Comparison of ENCODE assay signal across 8 cellular contexts in the genomic region with DNA sequence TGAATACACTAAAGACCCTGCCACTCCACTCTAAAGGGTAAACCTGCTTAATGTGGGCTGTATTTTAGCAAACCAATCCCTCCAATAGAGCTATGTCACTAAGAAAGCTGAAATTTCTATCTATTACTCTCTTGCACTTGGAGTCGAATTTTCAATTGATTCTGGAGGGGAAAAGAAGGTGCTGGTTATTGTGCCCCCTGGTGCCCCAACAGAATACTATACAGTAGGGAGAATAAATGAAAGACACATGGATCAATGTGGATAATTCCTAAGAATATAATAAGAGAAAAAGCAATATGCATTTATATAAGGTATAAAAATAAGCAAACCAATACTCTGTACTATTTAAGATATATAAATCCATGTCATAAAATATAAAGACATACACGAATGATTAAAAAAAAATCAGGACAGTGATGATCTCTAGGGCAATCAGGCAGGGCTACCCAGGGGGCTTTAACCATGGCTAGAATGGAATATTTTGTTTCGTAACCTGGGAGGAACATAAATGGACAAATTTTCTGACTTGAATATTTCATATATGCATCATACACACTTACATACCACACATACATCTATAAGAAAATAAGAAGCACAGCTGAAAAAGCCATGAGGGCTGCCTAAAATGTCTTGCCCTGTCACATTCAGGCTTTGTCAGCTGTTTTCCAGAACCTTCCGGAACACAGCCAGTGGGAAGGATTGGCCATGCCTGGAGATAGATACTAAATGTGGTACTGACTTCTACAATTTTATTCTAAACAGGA. TPM values are rescaled to one million over a fixed set of nuclear protein-coding genes. Genes with fewer than 3 reads are reported as not detected.
A peak's percentile ranks its signal among the peaks of the same experiment; 100 is the strongest.
DNase-seq lines count a peak whose midpoint lies in the region; ATAC-seq, FAIRE-seq and TF ChIP-seq lines count a peak whose summit lies in the region.

No MANE protein-coding gene starts in this region.

- H4K12ac ChIP-seq in trophoblast cell (ENCODE audit: low read depth, low read length): no peak overlapping the region

- H2AK5ac ChIP-seq in trophoblast cell (ENCODE audit: low read length): no peak overlapping the region

- H3K36me3 Mint-ChIP-seq in endothelial cell (ENCODE audit: low read depth, unreplicated experiment): no peaks in the 10 kb centered on the region

- H3K9ac ChIP-seq in trophoblast cell (ENCODE audit: low read length): no peak overlapping the region

- no peaks in the 10 kb centered on the region for H3K36me3 ChIP-seq in trophoblast cell (ENCODE audit: control insufficient read depth in 1 of 2, insufficient read depth in 2 of 2, low read length in 2 of 2)

- no peak overlapping the region for H3K27ac Mint-ChIP-seq in endothelial cell (ENCODE audit: unreplicated experiment)

- TF ChIP-seq EP300 in A549 (IDR thresholded peaks at IDR 0.05): no peak

- no peak overlapping the region for H2BK120ac ChIP-seq in trophoblast cell (ENCODE audit: insufficient read depth, low read length, poor library complexity)

- no peak overlapping the region for H2AFZ ChIP-seq in trophoblast cell (ENCODE audit: insufficient read depth, low read length, poor library complexity)

- no peak overlapping the region for H3K23ac ChIP-seq in trophoblast cell (ENCODE audit: low read length)

- in situ Hi-C loops in G401 (cut with HindIII; ENCODE audit: low sequenced_read_pairs): no loop called here

- peak; percentile 45 to 52 for TF ChIP-seq RAD21 in A549 (conservative IDR thresholded peaks at IDR 0.05 in 1 of 2, IDR thresholded peaks at IDR 0.05 in 1 of 2)

- WGBS in A549 (ENCODE audit: missing lambda C conversion rate): 78% methylated on average over 4 of the region's 4 CpGs
- WGBS in trophoblast cell (ENCODE audit: extremely low coverage, insufficient coverage, insufficient read length): no CpG with 5 or more reads among the region's 4 CpGs

- no peak overlapping the region for H3K4me3 Mint-ChIP-seq in endothelial cell (ENCODE audit: unreplicated experiment)

- no peak overlapping the region for H3K18ac ChIP-seq in trophoblast cell (ENCODE audit: low read length)

- H4K91ac ChIP-seq in trophoblast cell (ENCODE audit: low read depth, low read length): no peak overlapping the region

- POLR2A ChIA-PET in A549 (lab: Yijun Ruan, JAX): no interaction called here

- H3K4me3 ChIP-seq in A549 (no peak overlapping the region), trophoblast cell (ENCODE audit: low read depth, low read length) (no peak overlapping the region)

- DNase-seq in A549 (ENCODE audit: low read depth in 1 of 2, low spot score in 1 of 2) (no peak), G401 (ENCODE audit: low spot score) (peak; percentile 43), NCI-H1694 (lab: John Stamatoyannopoulos, UW) (peak; percentile 38), endothelial cell (ENCODE audit: low spot score) (peak; percentile 42), trophoblast cell (peak; percentile 66 to 83), SHP77 treated with DMSO at 0.1 percent for 48 hours (lab: John Stamatoyannopoulos, UW) (no peak)
- DNase-seq in activated T-cell treated with anti-CD3 and anti-CD28 coated beads, Interleukin-2, amount 50 U/mL, for 1 hour: no peak

- peaks cover 2% of the 10 kb centered on the region for H3K4me1 Mint-ChIP-seq in endothelial cell (ENCODE audit: unreplicated experiment)

- TF ChIP-seq POLR2A in A549 (IDR thresholded peaks at IDR 0.05; ENCODE audit: low read length): no peak

- H2BK12ac ChIP-seq in trophoblast cell (ENCODE audit: low read length): no peak overlapping the region

- H3K4me2 ChIP-seq in A549: no peak overlapping the region
- no peak overlapping the region for H3K4me2 ChIP-seq in trophoblast cell (ENCODE audit: low read length)

- no peaks in the 10 kb centered on the region for H3K27me3 Mint-ChIP-seq in endothelial cell (ENCODE audit: unreplicated experiment)

- H3K27ac ChIP-seq in A549: no peak overlapping the region
- H3K27ac ChIP-seq in trophoblast cell (ENCODE audit: low read depth, low read length): no peak overlapping the region

- no peak overlapping the region for H3K14ac ChIP-seq in trophoblast cell (ENCODE audit: low read length)

- H4K8ac ChIP-seq in trophoblast cell (ENCODE audit: low read depth, low read length): peak overlapping the region; percentile 19

- no peaks in the 10 kb centered on the region for H3K4me1 ChIP-seq in A549
- no peaks in the 10 kb centered on the region for H3K4me1 ChIP-seq in trophoblast cell (ENCODE audit: control insufficient read depth in 1 of 2, insufficient read depth in 2 of 2, low read length in 2 of 2)

- CTCF ChIA-PET in A549 (lab: Yijun Ruan, JAX): interaction anchor here (0.6 to 1.5 kb wide), 5 partner anchors 10 to 661 kb away, joined by 3 to 6 read pairs (median 3); no protein-coding TSS in a partner anchor

- H3K27me3 ChIP-seq in trophoblast cell (ENCODE audit: insufficient read depth, low read length): no peaks in the 10 kb centered on the region

- TF ChIP-seq CTCF in A549 (IDR thresholded peaks at IDR 0.05) (peak; percentile 47; the same call in 2 of the 3 replicates), endothelial cell (IDR thresholded peaks at IDR 0.05; ENCODE audit: unreplicated experiment) (peak; percentile 57)

- H3K79me1 ChIP-seq in trophoblast cell (ENCODE audit: low read length): no peaks in the 10 kb centered on the region

- H3K9me3 Mint-ChIP-seq in endothelial cell (ENCODE audit: unreplicated experiment): no peaks in the 10 kb centered on the region

- ATAC-seq in A549 (peak in 1 of 2 experiments; percentile 67; a peak in 3 of 6 replicates), HG02973 (IDR thresholded peaks at IDR 0.05; ENCODE audit: unreplicated experiment) (no peak)

- FAIRE-seq in A549 (lab: Jason Lieb, UNC): no peak

- no peak overlapping the region for H3K4ac ChIP-seq in trophoblast cell (ENCODE audit: low read depth, low read length)

- H3K9me3 ChIP-seq in A549: no peaks in the 10 kb centered on the region
- no peaks in the 10 kb centered on the region for H3K9me3 ChIP-seq in trophoblast cell (ENCODE audit: insufficient read depth, low read depth, low read length)

- H2BK5ac ChIP-seq in trophoblast cell (ENCODE audit: low read depth, low read length, poor library complexity): no peak overlapping the region

- no peaks in the 10 kb centered on the region for H3K79me2 ChIP-seq in trophoblast cell (ENCODE audit: control insufficient read depth, insufficient read depth, low read length, poor library complexity)

TF ChIP-seq in A549, 52 proteins besides CTCF, POLR2A, EP300 and RAD21:
- no peak for TF ChIP-seq SREBF2 (IDR thresholded peaks at IDR 0.05)
- TF ChIP-seq SMC3 (IDR thresholded peaks at IDR 0.05): peak; percentile 54; the same call in 1 of the 3 replicates
- TF ChIP-seq NPAS2 (CRISPR knock-in tag; IDR thresholded peaks at IDR 0.05; ENCODE audit: borderline replicate concordance): no peak
- no peak for TF ChIP-seq CBX8 (IDR thresholded peaks at IDR 0.05)
- TF ChIP-seq, protein P1, sequence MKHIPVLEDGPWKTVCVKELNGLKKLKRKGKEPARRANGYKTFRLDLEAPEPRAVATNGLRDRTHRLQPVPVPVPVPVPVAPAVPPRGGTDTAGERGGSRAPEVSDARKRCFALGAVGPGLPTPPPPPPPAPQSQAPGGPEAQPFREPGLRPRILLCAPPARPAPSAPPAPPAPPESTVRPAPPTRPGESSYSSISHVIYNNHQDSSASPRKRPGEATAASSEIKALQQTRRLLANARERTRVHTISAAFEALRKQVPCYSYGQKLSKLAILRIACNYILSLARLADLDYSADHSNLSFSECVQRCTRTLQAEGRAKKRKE (CRISPR knock-in tag; IDR thresholded peaks at IDR 0.05; ENCODE audit: low read depth): no peak
- no peak for TF ChIP-seq USF2 (IDR thresholded peaks at IDR 0.05)
- no peak for TF ChIP-seq KDM1A (IDR thresholded peaks at IDR 0.05; ENCODE audit: low read depth)
- no peak for TF ChIP-seq EHF (CRISPR knock-in tag; IDR thresholded peaks at IDR 0.05)

RNA-seq across cellular contexts. Expression of gene EFCAB11, which starts 54.4 kb away (rescaled TPM):
- polyA plus RNA-seq in A549 (2011; rRNA removed) (10.8 and 18.8 TPM in 2 replicates), A549 (2017; fragmentation: RNase III; extraction: RNeasy Plus Mini Kit Qiagen cat#74134 plus additional on column Dnase treatment) (16.7 to 19.6 TPM (median 19.2 TPM) in 3 replicates)
- polyA plus RNA-seq in A549 (2012; cell fraction: cytosol; rRNA removed): 4.6 and 6.3 TPM in 2 replicates
- 1.4 and 3.4 TPM in 2 replicates for polyA plus RNA-seq in A549 (2012; cell fraction: nucleus; rRNA removed)
- polyA minus RNA-seq in A549 (2011; rRNA and poly(A)+ RNA removed): 2.1 and 4.0 TPM in 2 replicates
- 5.6 and 17.6 TPM in 2 replicates for total RNA-seq in G401 (2014; rRNA removed; shearing (Covaris generic))
- total RNA-seq in endothelial cell (ENCODE audit: unreplicated experiment): 15.2 TPM
- 11.6 and 13.5 TPM in 2 replicates for polyA plus RNA-seq in trophoblast cell (2013)

RNA-seq across cellular contexts. Expression of gene TDP1, which starts 55.6 kb away (rescaled TPM):
- polyA plus RNA-seq in A549 (2011; rRNA removed): 21.4 and 21.6 TPM in 2 replicates
- polyA plus RNA-seq in A549 (2012; cell fraction: cytosol; rRNA removed): 12.5 and 13.6 TPM in 2 replicates
- polyA plus RNA-seq in A549 (2012; cell fraction: nucleus; rRNA removed): 8.4 and 10.4 TPM in 2 replicates
- polyA plus RNA-seq in A549 (2017; fragmentation: RNase III; extraction: RNeasy Plus Mini Kit Qiagen cat#74134 plus additional on column Dnase treatment): 14.7 to 15.3 TPM (median 15.2 TPM) in 3 replicates
- polyA minus RNA-seq in A549 (2011; rRNA and poly(A)+ RNA removed): 27.2 and 28.2 TPM in 2 replicates
- 61.9 and 62.4 TPM in 2 replicates for total RNA-seq in G401 (2014; rRNA removed; shearing (Covaris generic))
- 34.9 TPM for total RNA-seq in endothelial cell (ENCODE audit: unreplicated experiment)
- 26.2 and 28.5 TPM in 2 replicates for polyA plus RNA-seq in trophoblast cell (2013)

Comparison
In these comparisons a context has a peak if more than half of its experiments do, and no peak if none do; other contexts are left out.
1. DNase-seq: peak in G401 (single experiment), NCI-H1694 (single experiment), endothelial cell (single experiment) and trophoblast cell (2 of 2); none in A549 (0 of 2), activated T-cell treated with anti-CD3 and anti-CD28 coated beads, Interleukin-2, amount 50 U/mL, for 1 hour (single experiment) and SHP77 treated with DMSO at 0.1 percent for 48 hours (single experiment).